Comparison of ENCODE assay signal across 9 cellular contexts in the genomic region with DNA sequence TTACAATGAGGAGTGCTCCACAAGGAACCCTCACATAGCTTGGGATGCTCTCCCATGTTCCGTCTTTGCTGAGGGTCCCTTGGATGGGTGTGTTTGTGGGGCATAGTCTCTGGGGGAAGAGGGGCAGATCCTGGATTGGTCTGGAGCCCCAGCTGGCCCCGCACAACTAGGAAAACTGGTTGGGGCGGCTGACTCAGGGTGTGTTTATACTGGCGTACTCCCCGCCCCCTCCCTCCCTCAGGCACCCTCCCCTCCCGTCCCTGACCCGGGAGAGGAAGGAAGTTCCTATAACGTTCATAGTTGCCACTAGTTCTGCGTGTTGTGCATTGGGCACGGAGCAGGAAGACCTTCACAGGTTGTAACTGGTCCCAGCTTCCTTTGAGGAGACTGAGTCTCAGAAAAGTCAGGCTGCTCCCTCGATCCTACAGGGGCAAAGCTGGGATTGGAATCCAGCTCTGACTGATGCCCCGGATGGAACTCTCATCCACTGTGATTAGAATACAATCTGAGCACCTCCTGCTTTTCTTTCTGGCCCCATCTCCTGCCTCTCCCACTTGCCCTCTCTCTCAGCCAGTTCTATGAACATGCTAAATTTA. TPM values are rescaled to one million over a fixed set of nuclear protein-coding genes. Genes with fewer than 3 reads are reported as not detected.
DNase-seq lines count a peak whose midpoint lies in the region; ATAC-seq, FAIRE-seq and TF ChIP-seq lines count a peak whose summit lies in the region.
"Had no signal": no experiment of that assay in that cellular context is flagged by ENCODE, and none has a peak within 500 bp of the region (broad histone marks: within the 10 kb centered on the region; RNA-seq: fewer than 3 reads in every experiment).

No MANE protein-coding gene starts in this region.

- TF ChIP-seq RAD21 in GM12878 (IDR thresholded peaks at IDR 0.05; ENCODE audit: insufficient read depth, low read depth, low read length), result no peak

- RAD21 ChIA-PET in GM12878 (lab: Charles Lee; ENCODE audit: unreplicated experiment), result interaction anchor here (1.2 to 3.2 kb wide), 3 partner anchors 24 to 35 kb away, joined by 4 to 11 read pairs (median 10); no protein-coding TSS in a partner anchor

- H3K36me3 ChIP-seq in GM12878 (ENCODE audit: control insufficient read depth in 2 of 2, insufficient read depth in 2 of 2, low read length in 1 of 2), result no peaks in the 10 kb centered on the region
- H3K36me3 ChIP-seq: cardiac muscle cell had no signal

- no peak for TF ChIP-seq CTCF in GM12878 (IDR thresholded peaks at IDR 0.05 in 2 of 3, conservative IDR thresholded peaks at IDR 0.05 in 1 of 3; ENCODE audit: control insufficient read depth in 2 of 3, extremely low read depth in 1 of 3, insufficient read depth in 1 of 3, low read depth in 3 of 3, low read length in 3 of 3)

- TF ChIP-seq POLR2A in GM12878 (IDR thresholded peaks at IDR 0.05; ENCODE audit: low read depth, low read length) (no peak), GM12891 (IDR thresholded peaks at IDR 0.05; ENCODE audit: low read depth, low read length) (no peak)

- H3K4me2 ChIP-seq in GM12878 (ENCODE audit: control insufficient read depth, insufficient read depth), result 0 out of 2 replicates have a peak overlapping the region, but pooled peaks have one; percentile 15

- POLR2A ChIA-PET in GM12878 (lab: Charles Lee), result interaction anchor here (0.6 to 1.7 kb wide), 2 partner anchors 18 to 491 kb away, joined by 4 to 8 read pairs; no protein-coding TSS in a partner anchor

- no peaks in the 10 kb centered on the region for H3K27me3 ChIP-seq in GM12878 (replicated peaks in 1 of 2; ENCODE audit: control insufficient read depth in 2 of 2, insufficient read depth in 2 of 2, low read length in 1 of 2)
- H3K27me3 ChIP-seq: cardiac muscle cell had no signal

- H3K9me3 ChIP-seq in GM12878 (replicated peaks; ENCODE audit: control insufficient read depth, insufficient read depth, low read length), result no peaks in the 10 kb centered on the region

- H3K27ac ChIP-seq in GM12878 (ENCODE audit: control insufficient read depth, insufficient read depth), result no peak overlapping the region

- TF ChIP-seq EP300 in GM12878 (IDR thresholded peaks at IDR 0.05; ENCODE audit: borderline replicate concordance in 1 of 2, control insufficient read depth in 1 of 2, low read depth in 2 of 2, low read length in 2 of 2), result no peak

- intact Hi-C loops in GM12878 (cut with micrococcal nuclease; ENCODE audit: unreplicated experiment), result no loop called here

- H4K20me1 ChIP-seq in GM12878 (ENCODE audit: control insufficient read depth, insufficient read depth), result no peaks in the 10 kb centered on the region

- peak; percentile 38 for ATAC-seq in GM12878
- ATAC-seq in stimulated activated naive CD8-positive, alpha-beta T cell treated with anti-CD3 and anti-CD28 coated beads, Interleukin-15, Interleukin-2, amounts not matched to agents 100 U/mL and 50 U/mL, for 24 hours, result peak; percentile 24
- ATAC-seq in GM21447 (IDR thresholded peaks at IDR 0.05; ENCODE audit: unreplicated experiment), result no peak

- no peak overlapping the region for H2AFZ ChIP-seq in GM12878 (ENCODE audit: control insufficient read depth, low read depth, low read length)

- H3K4me3 ChIP-seq in GM12878, result no peak overlapping the region
- H3K4me3 ChIP-seq: cardiac muscle cell had no signal

- SMC1A ChIA-PET in GM12878 (lab: Charles Lee; ENCODE audit: uncharacterized antibody, unreplicated experiment), result interaction anchor here (0.6 to 3.3 kb wide), 6 partner anchors 11 to 183 kb away, joined by 3 to 9 read pairs (median 4); partner anchors contain the start of gene IER5L

- peaks cover 6% of the 10 kb centered on the region; the same call in 1 of the 2 replicates for H3K4me1 ChIP-seq in GM12878 (ENCODE audit: control insufficient read depth, insufficient read depth, low read length)

- WGBS in GM12878 (ENCODE audit: insufficient coverage, insufficient replicate concordance, low lambda C conversion rate, missing lambda C conversion rate), result 13% methylated on average over 9 of the region's 12 CpGs

- CTCF ChIA-PET in GM12878 (lab: Yijun Ruan, JAX), result interaction anchor here (1.4 to 13.1 kb wide), 3 partner anchors 25 to 458 kb away, joined by 9 to 273 read pairs (median 21); no protein-coding TSS in a partner anchor

- H3K9ac ChIP-seq in GM12878 (ENCODE audit: control insufficient read depth, insufficient read depth, low read length), result no peak overlapping the region

- BruUV-seq in GM12878 (replicated peaks; lab: Mats Ljungman, UMichigan), result no TSS peak

- no peaks in the 10 kb centered on the region for H3K79me2 ChIP-seq in GM12878 (ENCODE audit: control insufficient read depth, insufficient read depth, low read length)

- FAIRE-seq in GM12878 (lab: Jason Lieb, UNC) (no peak), GM12891 (lab: Jason Lieb, UNC) (no peak)

- peak; percentile 23 for DNase-seq in stimulated activated CD4-positive, alpha-beta T cell treated with anti-CD3 and anti-CD28 coated beads, Interleukin-4, amount 100 ng/mL, for 1 hour
- no peak for DNase-seq in stimulated activated CD4-positive, alpha-beta T cell treated with anti-CD3 and anti-CD28 coated beads, Interleukin-2, amount 100 ng/mL, for 48 hours
- DNase-seq in NOMO-1 treated with dmso at 0.1 percent for 144 hours (lab: John Stamatoyannopoulos, UW; ENCODE audit: unreplicated experiment), result peak; percentile 65
- no peak for DNase-seq in GM12878 (ENCODE audit: low read depth, low spot score)
- peak; percentile 95 for DNase-seq in islet precursor cell
- peak; percentile 28 for DNase-seq in stimulated activated naive CD8-positive, alpha-beta T cell treated with anti-CD3 and anti-CD28 coated beads, Interleukin-15, Interleukin-2, amounts not matched to agents 100 U/mL and 50 U/mL, for 24 hours
- no peak for DNase-seq in GM12891 (ENCODE audit: insufficient read length, low spot score)

- in situ Hi-C loops in GM12878 (cut with MboI), result no loop called here

TF ChIP-seq in GM12891, 5 proteins besides CTCF, POLR2A, EP300 and RAD21 (continues in another document):
- TF ChIP-seq SPI1 (IDR thresholded peaks at IDR 0.05; ENCODE audit: low read depth, low read length), result no peak
- TF ChIP-seq TAF1 (IDR thresholded peaks at IDR 0.05; ENCODE audit: low read depth, low read length), result no peak
- TF ChIP-seq POLR2AphosphoS5 (IDR thresholded peaks at IDR 0.05; ENCODE audit: low read depth, low read length), result no peak

RNA-seq across cellular contexts. Expression of gene IER5L, which starts 11.0 kb away (rescaled TPM):
- total RNA-seq in GM12878 (2013; cell fraction: nucleolus; rRNA removed), result 1.3 and 1.4 TPM in 2 replicates
- total RNA-seq in GM12878 (2014; rRNA removed) (1.4 and 1.7 TPM in 2 replicates), GM12878 (2014; rRNA removed; fragmentation: Illumina TruSeq; extraction: Trizol) (0.09 and 0.14 TPM in 2 replicates), GM12878 (2021) (1.2 TPM in 2 replicates)
- not detected for polyA plus RNA-seq in GM12878 (2011; ENCODE audit: low read depth)
- polyA plus RNA-seq in GM12878 (2011; rRNA removed) (0.35 and 0.52 TPM in 2 replicates), GM12878 (2014; fragmentation: Illumina TruSeq; extraction: Trizol) (0.04 TPM in 1 of 2 replicates, not detected in the other), GM12878 (2014; fragmentation: Nextera tagmentation; extraction: Ambion mirVana) (under 1 TPM; 0.08 to 0.13 TPM), GM12878 (2014; rRNA removed) (0.67 and 1.2 TPM in 2 replicates), GM12878 (2016; fragmentation: Nextera tagmentation; extraction: Ambion mirVana) (under 1 TPM; 0.13 to 0.20 TPM)
- 0.49 and 0.57 TPM in 2 replicates for polyA plus RNA-seq in GM12878 (2011; cell fraction: cytosol; rRNA removed)
- 1.2 and 1.7 TPM in 2 replicates for polyA plus RNA-seq in GM12878 (2011; cell fraction: nucleus; rRNA removed)
- 0.22 and 0.31 TPM in 2 replicates for polyA plus RNA-seq in GM12878 (2012)
- 0.15 and 0.36 TPM in 2 replicates for polyA minus RNA-seq in GM12878 (2011; rRNA and poly(A)+ RNA removed)
- 0.83 and 0.94 TPM in 2 replicates for polyA minus RNA-seq in GM12878 (2011; cell fraction: cytosol; rRNA and poly(A)+ RNA removed)
- polyA minus RNA-seq in GM12878 (2011; cell fraction: nucleus; rRNA and poly(A)+ RNA removed), result 2.7 and 4.0 TPM in 2 replicates
- polyA plus RNA-seq in GM12891 (2012; ENCODE audit: low read depth, missing spikeins), result 0.19 TPM

RNA-seq across cellular contexts. Expression of gene PTPA, which starts 55.8 kb away (rescaled TPM):
- 38.9 and 47.5 TPM in 2 replicates for total RNA-seq in GM12878 (2013; cell fraction: nucleolus; rRNA removed)
- total RNA-seq in GM12878 (2014; rRNA removed), result 86.2 and 91.7 TPM in 2 replicates
- total RNA-seq in GM12878 (2014; rRNA removed; fragmentation: Illumina TruSeq; extraction: Trizol), result 42.9 and 45.6 TPM in 2 replicates
- 91.3 and 100 TPM in 2 replicates for total RNA-seq in GM12878 (2021)
- 22.8 TPM for polyA plus RNA-seq in GM12878 (2011; ENCODE audit: low read depth)
- polyA plus RNA-seq in GM12878 (2011; rRNA removed), result 90.9 and 111 TPM in 2 replicates
- 132 and 151 TPM in 2 replicates for polyA plus RNA-seq in GM12878 (2011; cell fraction: cytosol; rRNA removed)
- polyA plus RNA-seq in GM12878 (2011; cell fraction: nucleus; rRNA removed), result 121 and 122 TPM in 2 replicates
- 35.0 and 40.3 TPM in 2 replicates for polyA plus RNA-seq in GM12878 (2012)
- polyA plus RNA-seq in GM12878 (2014; fragmentation: Illumina TruSeq; extraction: Trizol), result 56.2 and 61.6 TPM in 2 replicates
- polyA plus RNA-seq in GM12878 (2014; fragmentation: Nextera tagmentation; extraction: Ambion mirVana), result 1 to 10 TPM; 1.6 to 3.2 TPM
- 69.6 and 81.5 TPM in 2 replicates for polyA plus RNA-seq in GM12878 (2014; rRNA removed)
- 10 to 100 TPM; 48.3 to 54.0 TPM for polyA plus RNA-seq in GM12878 (2016; fragmentation: Nextera tagmentation; extraction: Ambion mirVana)
- 86.4 and 110 TPM in 2 replicates for polyA minus RNA-seq in GM12878 (2011; rRNA and poly(A)+ RNA removed)
- 42.0 and 43.0 TPM in 2 replicates for polyA minus RNA-seq in GM12878 (2011; cell fraction: cytosol; rRNA and poly(A)+ RNA removed)
- polyA minus RNA-seq in GM12878 (2011; cell fraction: nucleus; rRNA and poly(A)+ RNA removed), result 38.0 and 50.2 TPM in 2 replicates
- 42.1 TPM for polyA plus RNA-seq in GM12891 (2012; ENCODE audit: low read depth, missing spikeins)

RNA-seq across cellular contexts. Expression of gene CRAT, which starts 56.5 kb away (rescaled TPM):
- 0.59 and 1.1 TPM in 2 replicates for total RNA-seq in GM12878 (2013; cell fraction: nucleolus; rRNA removed)
- total RNA-seq in GM12878 (2014; rRNA removed) (2.0 TPM in 2 replicates), GM12878 (2014; rRNA removed; fragmentation: Illumina TruSeq; extraction: Trizol) (0.60 and 0.89 TPM in 2 replicates), GM12878 (2021) (2.9 and 3.4 TPM in 2 replicates)
- polyA plus RNA-seq in GM12878 (2011; ENCODE audit: low read depth), result 0.85 TPM
- polyA plus RNA-seq in GM12878 (2011; rRNA removed) (0.32 and 0.61 TPM in 2 replicates), GM12878 (2014; fragmentation: Illumina TruSeq; extraction: Trizol) (0.79 and 1.5 TPM in 2 replicates), GM12878 (2014; fragmentation: Nextera tagmentation; extraction: Ambion mirVana) (under 1 TPM; 0.10 to 0.47 TPM), GM12878 (2014; rRNA removed) (2.0 and 2.7 TPM in 2 replicates), GM12878 (2016; fragmentation: Nextera tagmentation; extraction: Ambion mirVana) (1 to 10 TPM; 3.2 to 3.4 TPM)
- 1.1 and 1.6 TPM in 2 replicates for polyA plus RNA-seq in GM12878 (2011; cell fraction: cytosol; rRNA removed)
- 2.0 TPM in 2 replicates for polyA plus RNA-seq in GM12878 (2011; cell fraction: nucleus; rRNA removed)
- 2.0 and 3.2 TPM in 2 replicates for polyA plus RNA-seq in GM12878 (2012)
- 1.0 and 1.5 TPM in 2 replicates for polyA minus RNA-seq in GM12878 (2011; rRNA and poly(A)+ RNA removed)
- 0.52 and 3.1 TPM in 2 replicates for polyA minus RNA-seq in GM12878 (2011; cell fraction: cytosol; rRNA and poly(A)+ RNA removed)
- 0.48 and 1.1 TPM in 2 replicates for polyA minus RNA-seq in GM12878 (2011; cell fraction: nucleus; rRNA and poly(A)+ RNA removed)
- polyA plus RNA-seq in GM12891 (2012; ENCODE audit: low read depth, missing spikeins), result 1.9 TPM

Comparison
In these comparisons a context has a peak if more than half of its experiments do, and no peak if none do; other contexts are left out.
1. DNase-seq: peak in stimulated activated CD4-positive, alpha-beta T cell treated with anti-CD3 and anti-CD28 coated beads, Interleukin-4, amount 100 ng/mL, for 1 hour (single experiment), NOMO-1 treated with dmso at 0.1 percent for 144 hours (single experiment), islet precursor cell (single experiment) and stimulated activated naive CD8-positive, alpha-beta T cell treated with anti-CD3 and anti-CD28 coated beads, Interleukin-15, Interleukin-2, amounts not matched to agents 100 U/mL and 50 U/mL, for 24 hours (single experiment); none in stimulated activated CD4-positive, alpha-beta T cell treated with anti-CD3 and anti-CD28 coated beads, Interleukin-2, amount 100 ng/mL, for 48 hours (0 of 2), GM12878 (single experiment) and GM12891 (single experiment).